Comparison of ENCODE assay signal across 15 cellular contexts in genomic region chr2:31383471-31384153, GRCh38. TPM values are rescaled to one million over a fixed set of nuclear protein-coding genes. Genes with fewer than 3 reads are reported as not detected.
DNase-seq lines count a peak whose midpoint lies in the region; ATAC-seq and TF ChIP-seq lines count a peak whose summit lies in the region.
"Had no signal": no experiment of that assay in that cellular context is flagged by ENCODE, and none has a peak within 500 bp of the region (broad histone marks: within the 10 kb centered on the region; RNA-seq: fewer than 3 reads in every experiment).

No MANE protein-coding gene starts in this region.

- TF ChIP-seq CTCF in GM23338 (conservative IDR thresholded peaks at IDR 0.05; ENCODE audit: low read depth in 2 of 2) = no peak
- TF ChIP-seq CTCF in osteoblast (IDR thresholded peaks at IDR 0.05; ENCODE audit: extremely low read depth, low read depth, low read length) = no peak
- no peak for TF ChIP-seq CTCF in WTC11 (IDR thresholded peaks at IDR 0.05)

- H3K9me3 ChIP-seq in SJSA1 (replicated peaks) (no peaks in the 10 kb centered on the region), osteoblast (ENCODE audit: low read depth, low read length) (no peaks in the 10 kb centered on the region)
- H3K9me3 ChIP-seq: vagina had no signal

- H3K4me2 ChIP-seq in GM23338 = no peak overlapping the region; the same call in 1 of the 2 replicates
- H3K4me2 ChIP-seq in osteoblast (ENCODE audit: insufficient read depth, low read length) = peak overlapping the region; percentile 73

- H3K27me3 ChIP-seq in GM23338 (ENCODE audit: insufficient read depth) (no peaks in the 10 kb centered on the region), SJSA1 (replicated peaks) (no peaks in the 10 kb centered on the region), osteoblast (ENCODE audit: insufficient read depth, low read length) (no peaks in the 10 kb centered on the region)
- H3K27me3 ChIP-seq: vagina had no signal

- H3K4me3 Mint-ChIP-seq in GM23338 (no peak overlapping the region), WTC11 (no peak overlapping the region)
- H3K4me3 Mint-ChIP-seq: CD4-positive, alpha-beta memory T cell; nephron progenitor cell; stimulated activated naive B cell treated with anti-CD40 and anti-IgM and Interleukin-4, amounts not matched to agents 10 μg/mL and 1 μg/mL and 100 μg/mL, for 72 hours had no signal

- H3K4me3 ChIP-seq in GM23338 (no peak overlapping the region), SJSA1 (no peak overlapping the region), osteoblast (ENCODE audit: insufficient read depth, low read length) (no peak overlapping the region)
- H3K4me3 ChIP-seq: vagina had no signal

- H3K4me1 Mint-ChIP-seq in GM23338 = peaks cover 34% of the 10 kb centered on the region
- H3K4me1 Mint-ChIP-seq in WTC11 = peaks cover 39% of the 10 kb centered on the region
- H3K4me1 Mint-ChIP-seq: nephron progenitor cell; stimulated activated naive B cell treated with anti-CD40 and anti-IgM and Interleukin-4, amounts not matched to agents 10 μg/mL and 1 μg/mL and 100 μg/mL, for 72 hours had no signal

- H4K20me1 ChIP-seq in GM23338 (replicated peaks; ENCODE audit: insufficient read depth) (no peaks in the 10 kb centered on the region), osteoblast (ENCODE audit: insufficient read depth, low read length) (no peaks in the 10 kb centered on the region)

- H3K27ac ChIP-seq in GM23338 (ENCODE audit: low read depth) (no peak overlapping the region), SJSA1 (peak overlapping the region; percentile 77), epithelial cell of prostate (peak overlapping the region; percentile 99), osteoblast (ENCODE audit: low read depth, low read length) (peak overlapping the region; percentile 97)
- H3K27ac ChIP-seq: vagina had no signal

- DNase-seq in GM23338 (ENCODE audit: low spot score) (no peak), SJSA1 (ENCODE audit: low read depth in 1 of 2, low spot score in 2 of 2) (no peak), epithelial cell of prostate (ENCODE audit: low read depth, low spot score) (no peak), osteoblast (ENCODE audit: insufficient read length, low spot score, missing footprints) (peak; percentile 83), T-helper 9 cell (no peak), WTC11 (ENCODE audit: low spot score) (no peak), globus pallidus (ENCODE audit: low spot score) (no peak)
- DNase-seq: aorta; CD4-positive, alpha-beta memory T cell; hypothalamus; nephron progenitor cell; right cardiac atrium; stimulated activated naive B cell treated with anti-CD40 and anti-IgM and Interleukin-4, amounts not matched to agents 10 μg/mL and 1 μg/mL and 100 μg/mL, for 72 hours had no signal

- H3K9me2 ChIP-seq in GM23338 (ENCODE audit: insufficient read depth) = 0 out of 2 replicates have a peak, but pooled peaks cover 4% of the 10 kb centered on the region

- H2AFZ ChIP-seq in GM23338 = no peak overlapping the region
- peak overlapping the region; percentile 27 for H2AFZ ChIP-seq in osteoblast (ENCODE audit: low read length)

- H3K4me1 ChIP-seq in GM23338 (ENCODE audit: insufficient read depth) (peaks cover 27% of the 10 kb centered on the region; the same call in 1 of the 2 replicates), SJSA1 (replicated peaks) (peaks cover 21% of the 10 kb centered on the region), osteoblast (ENCODE audit: insufficient read depth, low read length) (peaks cover 32% of the 10 kb centered on the region)
- H3K4me1 ChIP-seq: vagina had no signal

- H3K36me3 ChIP-seq in GM23338 (ENCODE audit: insufficient read depth) (no peaks in the 10 kb centered on the region), SJSA1 (no peaks in the 10 kb centered on the region), osteoblast (ENCODE audit: insufficient read depth, low read length) (no peaks in the 10 kb centered on the region)
- H3K36me3 ChIP-seq: vagina had no signal

- no peaks in the 10 kb centered on the region for H3K36me3 Mint-ChIP-seq in GM23338 (ENCODE audit: low read depth)
- H3K36me3 Mint-ChIP-seq in WTC11 = peaks cover 5% of the 10 kb centered on the region
- H3K36me3 Mint-ChIP-seq: CD4-positive, alpha-beta memory T cell; stimulated activated naive B cell treated with anti-CD40 and anti-IgM and Interleukin-4, amounts not matched to agents 10 μg/mL and 1 μg/mL and 100 μg/mL, for 72 hours had no signal

- H3F3A ChIP-seq in GM23338 (replicated peaks; ENCODE audit: low read depth) = no peaks in the 10 kb centered on the region

- H3K27ac Mint-ChIP-seq in GM23338 (peak overlapping the region; percentile 36; the same call in 1 of the 2 replicates), WTC11 (no peak overlapping the region)
- H3K27ac Mint-ChIP-seq: nephron progenitor cell; stimulated activated naive B cell treated with anti-CD40 and anti-IgM and Interleukin-4, amounts not matched to agents 10 μg/mL and 1 μg/mL and 100 μg/mL, for 72 hours had no signal

- H3K9me3 Mint-ChIP-seq in GM23338 = no peaks in the 10 kb centered on the region
- H3K9me3 Mint-ChIP-seq in WTC11 = no peaks in the 10 kb centered on the region
- H3K9me3 Mint-ChIP-seq: CD4-positive, alpha-beta memory T cell; nephron progenitor cell; stimulated activated naive B cell treated with anti-CD40 and anti-IgM and Interleukin-4, amounts not matched to agents 10 μg/mL and 1 μg/mL and 100 μg/mL, for 72 hours had no signal

- CTCF ChIA-PET in WTC11 (lab: Charles Lee) = interaction anchor here (1.1 kb wide), 1 partner anchor 18 kb away, joined by 3 read pairs; no protein-coding TSS in a partner anchor

- H3K27me3 Mint-ChIP-seq in GM23338 (ENCODE audit: insufficient read depth, low read depth, poor library complexity) (peaks cover 3% of the 10 kb centered on the region), WTC11 (ENCODE audit: low read depth) (no peaks in the 10 kb centered on the region; the same call in 1 of the 2 replicates)
- H3K27me3 Mint-ChIP-seq: CD4-positive, alpha-beta memory T cell had no signal

- POLR2A ChIA-PET in WTC11 (lab: Charles Lee) = no interaction called here

- H3K79me2 ChIP-seq in GM23338 (replicated peaks; ENCODE audit: insufficient read depth) = no peaks in the 10 kb centered on the region
- no peaks in the 10 kb centered on the region for H3K79me2 ChIP-seq in osteoblast (ENCODE audit: insufficient read depth, low read length)

- ATAC-seq in GM23338 = no peak
- ATAC-seq in WTC11 = no peak
- ATAC-seq: activated CD4-positive, CD25-positive, alpha-beta regulatory T cell treated with anti-CD3 and anti-CD28 coated beads, Interleukin-2, amount 50 U/mL, for 24 hours; right cardiac atrium had no signal

TF ChIP-seq in GM23338, 12 proteins besides CTCF, POLR2A, EP300 and RAD21 (continues in another document):
- TF ChIP-seq CREB1 (CRISPR knock-in tag; IDR thresholded peaks at IDR 0.05; ENCODE audit: low read depth) = no peak
- no peak for TF ChIP-seq ZNF331 (CRISPR knock-in tag; IDR thresholded peaks at IDR 0.05; ENCODE audit: low read depth)

TF ChIP-seq in WTC11, 78 proteins besides CTCF, POLR2A, EP300 and RAD21 (continues in another document):
- no peak for TF ChIP-seq ARID4B (CRISPR knock-in tag; IDR thresholded peaks at IDR 0.05; ENCODE audit: borderline replicate concordance)
- TF ChIP-seq MLX (CRISPR knock-in tag; IDR thresholded peaks at IDR 0.05) = no peak
- TF ChIP-seq ZNF138 (CRISPR knock-in tag; conservative IDR thresholded peaks at IDR 0.05) = no peak
- no peak for TF ChIP-seq GABPB1 (CRISPR knock-in tag; IDR thresholded peaks at IDR 0.05)
- TF ChIP-seq ZNF671 (CRISPR knock-in tag; IDR thresholded peaks at IDR 0.05) = no peak
- TF ChIP-seq ZNF317 (CRISPR knock-in tag; IDR thresholded peaks at IDR 0.05; ENCODE audit: borderline replicate concordance, low read depth) = no peak
- TF ChIP-seq ZNF232 (CRISPR knock-in tag; IDR thresholded peaks at IDR 0.05) = no peak

RNA-seq across cellular contexts. Expression of gene XDH, which starts 30.9 kb away (rescaled TPM):
- 0.58 and 0.87 TPM in 2 replicates for total RNA-seq in GM23338 (2014; rRNA removed; shearing (Covaris generic))
- polyA plus RNA-seq in GM23338 (2016; fragmentation: Nextera tagmentation; extraction: Ambion mirVana) = 0.55 and 0.71 TPM in 2 replicates
- total RNA-seq in SJSA1 (2014; rRNA removed; shearing (Covaris generic)) = 0.05 TPM in 1 of 2 replicates, not detected in the other
- total RNA-seq in osteoblast = under 0.01 TPM in 2 replicates
- total RNA-seq in WTC11 (2021) = 3.0 to 3.7 TPM (median 3.7 TPM) in 3 replicates
- total RNA-seq: aorta; CD4-positive, alpha-beta memory T cell had no signal
- polyA plus RNA-seq: CD4-positive, alpha-beta memory T cell; right cardiac atrium had no signal
